In genomic region chr18:26479686-26480079, GRCh38 we compare ENCODE assay signal across 15 cellular contexts.
DNase-seq lines count a peak whose midpoint lies in the region; ATAC-seq and TF ChIP-seq lines count a peak whose summit lies in the region.
"Had no signal": no experiment of that assay in that cellular context is flagged by ENCODE, and none has a peak within 500 bp of the region (broad histone marks: within the 10 kb centered on the region; RNA-seq: fewer than 3 reads in every experiment).

No MANE protein-coding gene starts in this region.

- H3K27ac ChIP-seq in GM23338 (ENCODE audit: low read depth) (peak overlapping the region; percentile 81), angular gyrus (ENCODE audit: low read depth, low read length) (peak overlapping the region; percentile 22), thoracic aorta (peak overlapping the region in 1 of 2 donors; percentile 13)
- H3K27ac ChIP-seq: WERI-Rb-1 had no signal

- peak overlapping the region; percentile 87 for H2AFZ ChIP-seq in GM23338

- H3F3A ChIP-seq in GM23338 (replicated peaks; ENCODE audit: low read depth): peaks cover 11% of the 10 kb centered on the region

- peak overlapping the region; percentile 51; the same call in 2 of the 3 replicates for H3K4me3 Mint-ChIP-seq in GM23338
- H3K4me3 Mint-ChIP-seq: activated T-helper 1 cell treated with anti-CD3 and anti-CD28 coated beads, Interleukin-12 subunit alpha, Interleukin-12 subunit beta, Interleukin-2, Interleukin-4 antibody, amounts not matched to agents 30 ng/mL and 10 ng/mL and 1 ng/mL, durations not matched to agents 14 hours and 24 hours and 36 hours; CD8-positive, alpha-beta memory T cell; central memory CD8-positive, alpha-beta T cell; neural crest cell had no signal

- no peaks in the 10 kb centered on the region; the same call in 1 of the 2 replicates for H3K9me2 ChIP-seq in GM23338 (ENCODE audit: insufficient read depth)

- no peaks in the 10 kb centered on the region for H4K20me1 ChIP-seq in GM23338 (replicated peaks; ENCODE audit: insufficient read depth)

- no peaks in the 10 kb centered on the region for H3K9me3 ChIP-seq in iPS-15b (ENCODE audit: control insufficient read depth, insufficient read depth, low read length)
- H3K9me3 ChIP-seq in thoracic aorta: no peaks in the 10 kb centered on the region

- peaks cover 2% of the 10 kb centered on the region for H3K27me3 Mint-ChIP-seq in GM23338 (ENCODE audit: insufficient read depth, low read depth, poor library complexity)
- H3K27me3 Mint-ChIP-seq: CD8-positive, alpha-beta memory T cell; central memory CD8-positive, alpha-beta T cell had no signal

- H3K27ac Mint-ChIP-seq in GM23338: peak overlapping the region; percentile 86
- H3K27ac Mint-ChIP-seq: activated T-helper 1 cell treated with anti-CD3 and anti-CD28 coated beads, Interleukin-12 subunit alpha, Interleukin-12 subunit beta, Interleukin-2, Interleukin-4 antibody, amounts not matched to agents 30 ng/mL and 10 ng/mL and 1 ng/mL, durations not matched to agents 14 hours and 24 hours and 36 hours; CD8-positive, alpha-beta memory T cell had no signal

- H3K9me3 Mint-ChIP-seq in GM23338: no peaks in the 10 kb centered on the region
- H3K9me3 Mint-ChIP-seq: activated T-helper 1 cell treated with anti-CD3 and anti-CD28 coated beads, Interleukin-12 subunit alpha, Interleukin-12 subunit beta, Interleukin-2, Interleukin-4 antibody, amounts not matched to agents 30 ng/mL and 10 ng/mL and 1 ng/mL, durations not matched to agents 14 hours and 24 hours and 36 hours; CD8-positive, alpha-beta memory T cell; central memory CD8-positive, alpha-beta T cell; neural crest cell had no signal

- DNase-seq in GM23338 (ENCODE audit: low spot score) (no peak), thoracic aorta (ENCODE audit: low spot score) (no peak)
- DNase-seq: CD8-positive, alpha-beta memory T cell; NCI-H524 treated with DMSO at 0.1 percent for 48 hours; SIG-M5; WERI-Rb-1 had no signal

- peak overlapping the region; percentile 44 for H3K4me3 ChIP-seq in GM23338
- H3K4me3 ChIP-seq in iPS-15b (ENCODE audit: low read depth, low read length): peak overlapping the region; percentile 16
- peak overlapping the region; percentile 47 for H3K4me3 ChIP-seq in thoracic aorta

- no peaks in the 10 kb centered on the region for H3K36me3 ChIP-seq in GM23338 (ENCODE audit: insufficient read depth)
- H3K36me3 ChIP-seq in iPS-15b (ENCODE audit: control insufficient read depth, insufficient read depth, low read length): no peaks in the 10 kb centered on the region
- H3K36me3 ChIP-seq in thoracic aorta: no peaks in the 10 kb centered on the region

- no peak overlapping the region for H3K9ac ChIP-seq in iPS-15b (ENCODE audit: low read depth, low read length)

- no peaks in the 10 kb centered on the region for H3K27me3 ChIP-seq in GM23338 (ENCODE audit: insufficient read depth)
- H3K27me3 ChIP-seq in iPS-15b (ENCODE audit: control insufficient read depth, insufficient read depth, low read length): no peaks in the 10 kb centered on the region
- no peaks in the 10 kb centered on the region for H3K27me3 ChIP-seq in thoracic aorta (replicated peaks; ENCODE audit: insufficient read depth)

- no peaks in the 10 kb centered on the region for H3K79me2 ChIP-seq in GM23338 (replicated peaks; ENCODE audit: insufficient read depth)

- TF ChIP-seq CTCF in GM23338 (conservative IDR thresholded peaks at IDR 0.05; ENCODE audit: low read depth in 2 of 2) (no peak), thoracic aorta (IDR thresholded peaks at IDR 0.05) (no peak)

- H3K4me1 ChIP-seq in GM23338 (ENCODE audit: insufficient read depth) (peaks cover 47% of the 10 kb centered on the region), iPS-15b (ENCODE audit: control insufficient read depth, insufficient read depth, low read length) (peaks cover 19% of the 10 kb centered on the region), thoracic aorta (ENCODE audit: control insufficient read depth in 1 of 2, low read depth in 2 of 2) (no peaks in the 10 kb centered on the region)

- ATAC-seq in GM23338: no peak
- ATAC-seq in thoracic aorta (ENCODE audit: insufficient number of reproducible peaks, low FRiP score, low read depth): no peak
- ATAC-seq in HG02798 (IDR thresholded peaks at IDR 0.05; ENCODE audit: poor library complexity, unreplicated experiment): no peak
- no peak for ATAC-seq in HG03039 (IDR thresholded peaks at IDR 0.05; ENCODE audit: unreplicated experiment)
- no peak for ATAC-seq in HG03378 (IDR thresholded peaks at IDR 0.05; ENCODE audit: unreplicated experiment)
- ATAC-seq in HG03159 (IDR thresholded peaks at IDR 0.05; ENCODE audit: unreplicated experiment): no peak

- H3K36me3 Mint-ChIP-seq in GM23338 (ENCODE audit: low read depth): no peaks in the 10 kb centered on the region

- peak overlapping the region; percentile 74 for H3K4me2 ChIP-seq in GM23338

- peaks cover 60% of the 10 kb centered on the region for H3K4me1 Mint-ChIP-seq in GM23338
- H3K4me1 Mint-ChIP-seq: CD8-positive, alpha-beta memory T cell; central memory CD8-positive, alpha-beta T cell had no signal

TF ChIP-seq in GM23338, 12 proteins besides CTCF, POLR2A, EP300 and RAD21 (continues in another document):
- TF ChIP-seq STAT1 (IDR thresholded peaks at IDR 0.05; ENCODE audit: unreplicated experiment) (no peak), NANOG (IDR thresholded peaks at IDR 0.05; ENCODE audit: borderline replicate concordance) (no peak), POLR2AphosphoS5 (IDR thresholded peaks at IDR 0.05; ENCODE audit: low read depth) (no peak), ETS1 (IDR thresholded peaks at IDR 0.05) (no peak), EZH2 (IDR thresholded peaks at IDR 0.05; ENCODE audit: low read depth, unreplicated experiment) (no peak), ZNF462 (CRISPR knock-in tag; IDR thresholded peaks at IDR 0.05) (no peak), JUNB (IDR thresholded peaks at IDR 0.05; ENCODE audit: unreplicated experiment) (no peak)
